In genomic region chr12:77847665-77848431, GRCh38 we compare ENCODE assay signal across 8 cellular contexts. TPM values are rescaled to one million over a fixed set of nuclear protein-coding genes. Genes with fewer than 3 reads are reported as not detected.
DNase-seq lines count a peak whose midpoint lies in the region; ATAC-seq and TF ChIP-seq lines count a peak whose summit lies in the region.

No MANE protein-coding gene starts in this region.

- no peak overlapping the region for H3K4me3 ChIP-seq in gastrocnemius medialis

- H3K36me3 ChIP-seq in gastrocnemius medialis: no peaks in the 10 kb centered on the region

- DNase-seq in NCI-H226 (peak; percentile 93), fibroblast of gingiva (ENCODE audit: low read depth) (peak; percentile 74), gastrocnemius medialis (no peak), amygdala (lab: John Stamatoyannopoulos, UW) (no peak), HuH-7 (ENCODE audit: low spot score) (no peak)

- no peak for TF ChIP-seq CTCF in gastrocnemius medialis (IDR thresholded peaks at IDR 0.05 in 4 of 5, conservative IDR thresholded peaks at IDR 0.05 in 1 of 5)

- no peaks in the 10 kb centered on the region for H3K9me3 ChIP-seq in gastrocnemius medialis

- peak overlapping the region; percentile 12 to 54 (median 21) for H3K27ac ChIP-seq in gastrocnemius medialis

- intact Hi-C loops in gastrocnemius medialis (cut with DNase I; ENCODE audit: low total_unique reads): no loop called here

- peaks cover 7 to 14% of the 10 kb centered on the region in 2 donors for H3K4me1 ChIP-seq in gastrocnemius medialis

- in situ Hi-C loops in gastrocnemius medialis (cut with MboI; ENCODE audit: low sequenced_read_pairs in 4 of 4): no loop called here

- peak; percentile 31 for ATAC-seq in GM18868 (IDR thresholded peaks at IDR 0.05; ENCODE audit: unreplicated experiment)
- ATAC-seq in gastrocnemius medialis: no peak
- ATAC-seq in GM21423 (IDR thresholded peaks at IDR 0.05; ENCODE audit: unreplicated experiment): no peak
- ATAC-seq in HG03039 (IDR thresholded peaks at IDR 0.05; ENCODE audit: unreplicated experiment): no peak

- no peaks in the 10 kb centered on the region for H3K27me3 ChIP-seq in gastrocnemius medialis

- TF ChIP-seq POLR2A in gastrocnemius medialis (IDR thresholded peaks at IDR 0.05): no peak

RNA-seq across cellular contexts. Expression of gene NAV3, which starts 17.2 kb away (rescaled TPM):
- total RNA-seq in gastrocnemius medialis: 1 to 10 TPM in 3 of 4 donors, under 1 TPM in 1; 0.87 to 2.5 (median 2.0) TPM

Comparison
In these comparisons a context has a peak if more than half of its experiments do, and no peak if none do; other contexts are left out.
1. DNase-seq: peak in NCI-H226 (single experiment) and fibroblast of gingiva (single experiment); none in gastrocnemius medialis (0 of 2), amygdala (0 of 56) and HuH-7 (single experiment).